ENCODE assay signal across 8 cellular contexts in the genomic region with DNA sequence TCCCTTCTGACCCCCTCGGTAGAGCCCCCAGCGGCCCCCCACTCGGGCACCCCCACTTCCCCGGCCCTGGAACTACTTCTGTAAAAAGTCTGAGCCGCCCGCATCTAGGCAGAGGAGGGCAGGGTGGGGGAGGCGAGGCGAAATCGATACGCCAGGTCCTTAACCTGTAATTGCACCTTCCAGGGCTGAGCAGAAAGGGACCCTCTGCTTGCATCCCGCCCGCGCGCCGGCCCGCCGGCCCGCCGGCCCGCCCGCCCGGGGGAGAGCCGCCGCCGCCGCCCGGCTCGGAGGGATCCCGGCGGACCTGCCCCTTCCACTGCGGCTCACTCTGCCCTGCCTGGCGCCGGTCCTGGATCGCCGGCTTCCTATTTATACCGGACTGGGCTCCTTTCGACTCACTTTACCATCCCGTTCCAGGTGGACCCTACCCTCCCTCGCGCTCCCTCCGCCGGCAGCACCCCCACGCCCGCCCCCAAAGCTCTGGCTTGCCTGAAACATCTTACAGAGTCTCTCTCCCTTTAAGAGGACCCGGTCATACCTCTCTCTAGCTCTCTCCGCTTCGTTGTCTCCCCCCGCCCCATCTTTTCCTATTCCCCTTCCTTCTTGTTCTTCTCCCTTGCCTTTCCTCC. TPM values are rescaled to one million over a fixed set of nuclear protein-coding genes. Genes with fewer than 3 reads are reported as not detected.
DNase-seq lines count a peak whose midpoint lies in the region; ATAC-seq and TF ChIP-seq lines count a peak whose summit lies in the region.

No MANE protein-coding gene starts in this region.

- peaks cover 7% of the 10 kb centered on the region for H3K4me1 Mint-ChIP-seq in glutamatergic neuron (ENCODE audit: low read depth, unreplicated experiment)

- ATAC-seq in GM19467 (IDR thresholded peaks at IDR 0.05; ENCODE audit: unreplicated experiment) (no peak), GM21360 (IDR thresholded peaks at IDR 0.05; ENCODE audit: unreplicated experiment) (no peak), GM21786 (IDR thresholded peaks at IDR 0.05; ENCODE audit: unreplicated experiment) (no peak)

- no peak overlapping the region for H3K27ac Mint-ChIP-seq in glutamatergic neuron (ENCODE audit: unreplicated experiment)

- TF ChIP-seq CTCF in glutamatergic neuron (IDR thresholded peaks at IDR 0.05; ENCODE audit: partially characterized antibody, unreplicated experiment) (no peak), retinal pigment epithelial cell (conservative IDR thresholded peaks at IDR 0.05; ENCODE audit: low read depth, low read length) (no peak)

- H3K36me3 Mint-ChIP-seq in glutamatergic neuron (ENCODE audit: unreplicated experiment): no peaks in the 10 kb centered on the region

- H3K27me3 Mint-ChIP-seq in glutamatergic neuron (ENCODE audit: unreplicated experiment): peaks cover 16% of the 10 kb centered on the region

- DNase-seq in NCI-H774 (lab: John Stamatoyannopoulos, UW) (peak; percentile 37), glutamatergic neuron (peak; percentile 55), retinal pigment epithelial cell (ENCODE audit: low read depth) (no peak), ureter (ENCODE audit: low spot score) (no peak)

- H3K4me3 ChIP-seq in GM08714 (ENCODE audit: low read length) (peak overlapping the region; percentile 39; the same call in 1 of the 2 replicates), retinal pigment epithelial cell (ENCODE audit: low read length) (peak overlapping the region; percentile 52)

- H3K9me3 Mint-ChIP-seq in glutamatergic neuron (ENCODE audit: unreplicated experiment): peaks cover 2% of the 10 kb centered on the region

- peak overlapping the region; percentile 53 for H3K4me3 Mint-ChIP-seq in glutamatergic neuron (ENCODE audit: unreplicated experiment)

RNA-seq across cellular contexts. Expression of a gene that starts 0.8 kb away (rescaled TPM):
- total RNA-seq in glutamatergic neuron (ENCODE audit: unreplicated experiment): not detected
- 0.29 TPM for total RNA-seq in ureter

Comparison
In these comparisons a context has a peak if more than half of its experiments do, and no peak if none do; other contexts are left out.
1. DNase-seq: peak in NCI-H774 (single experiment) and glutamatergic neuron (single experiment); none in retinal pigment epithelial cell (single experiment) and ureter (single experiment).